In the genomic region with DNA sequence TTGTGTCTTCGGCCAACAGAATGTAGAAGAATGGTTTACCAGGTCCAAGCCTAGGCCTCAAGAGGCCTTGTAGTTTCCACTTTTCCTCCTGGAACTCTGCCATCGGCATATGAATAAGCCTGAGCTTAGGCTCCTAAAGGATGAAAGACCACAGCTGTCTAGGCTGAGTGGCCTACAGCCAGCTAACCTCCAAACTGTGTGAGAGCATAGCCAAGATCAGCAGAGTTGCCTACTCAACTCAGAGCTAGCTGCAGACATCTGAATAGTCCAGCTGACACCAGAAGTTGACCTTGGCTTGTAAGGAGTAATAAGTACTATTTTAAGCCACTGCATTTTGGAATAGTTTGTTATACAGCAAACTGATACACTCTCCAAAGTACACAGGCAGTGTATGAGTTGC, we compare ENCODE assay signal across 12 cellular contexts. TPM values are rescaled to one million over a fixed set of nuclear protein-coding genes. Genes with fewer than 3 reads are reported as not detected.
DNase-seq lines count a peak whose midpoint lies in the region; ATAC-seq and TF ChIP-seq lines count a peak whose summit lies in the region.
"Had no signal": no experiment of that assay in that cellular context is flagged by ENCODE, and none has a peak within 500 bp of the region (broad histone marks: within the 10 kb centered on the region; RNA-seq: fewer than 3 reads in every experiment).

No MANE protein-coding gene starts in this region.

- peaks cover 4% of the 10 kb centered on the region for H3K4me1 Mint-ChIP-seq in GM23338

- in situ Hi-C loops in astrocyte of the cerebellum (cut with HindIII; ENCODE audit: low sequenced_read_pairs) (no loop called here), gastrocnemius medialis (cut with MboI; ENCODE audit: low sequenced_read_pairs in 4 of 4) (no loop called here)

- H2AFZ ChIP-seq in GM23338, result no peak overlapping the region

- WGBS in heart left ventricle, 4 donors, result 17 to 44% (median 33%) methylated on average over 2 of the region's 2 CpGs
- 66 to 78% methylated on average over 2 of the region's 2 CpGs for WGBS in lower leg skin, 2 donors

- DNase-seq in GM23338 (ENCODE audit: low spot score), result no peak
- peak; percentile 37 for DNase-seq in astrocyte of the cerebellum (ENCODE audit: low read depth)
- peak in 4 of 5 donors; percentile 85 to 89 (median 86) for DNase-seq in heart left ventricle
- DNase-seq in gastrocnemius medialis, result peak; percentile 58 to 73
- no peak for DNase-seq in NCI-H510A (lab: John Stamatoyannopoulos, UW)
- DNase-seq in activated gamma-delta T cell (lab: John Stamatoyannopoulos, UW), result no peak
- DNase-seq in DMS53 treated with DMSO at 0.1 percent for 48 hours (lab: John Stamatoyannopoulos, UW; ENCODE audit: unreplicated experiment), result no peak
- no peak for DNase-seq in lower leg skin (ENCODE audit: low spot score in 2 of 2)
- DNase-seq: activated naive CD4-positive, alpha-beta T cell treated with anti-CD3 and anti-CD28 coated beads for 36 hours; NCI-H1105 had no signal

- ATAC-seq in GM23338 (peak; percentile 63), heart left ventricle (peak; percentile 87 to 97 (median 94)), gastrocnemius medialis (peak; percentile 92 to 95)
- ATAC-seq: activated CD4-positive, CD25-positive, alpha-beta regulatory T cell treated with anti-CD3 and anti-CD28 coated beads, Interleukin-2, amount 50 U/mL, for 24 hours; Panc1 had no signal

- H3K27me3 ChIP-seq in GM23338 (ENCODE audit: insufficient read depth), result no peaks in the 10 kb centered on the region
- no peaks in the 10 kb centered on the region for H3K27me3 ChIP-seq in heart left ventricle
- H3K27me3 ChIP-seq in gastrocnemius medialis, result no peaks in the 10 kb centered on the region

- no peaks in the 10 kb centered on the region for H3K9me3 Mint-ChIP-seq in GM23338
- H3K9me3 Mint-ChIP-seq: activated naive CD4-positive, alpha-beta T cell treated with anti-CD3 and anti-CD28 coated beads for 36 hours had no signal

- H3K79me2 ChIP-seq in GM23338 (replicated peaks; ENCODE audit: insufficient read depth), result 0 out of 2 replicates have a peak, but pooled peaks cover 9% of the 10 kb centered on the region

- no peaks in the 10 kb centered on the region for H3K9me2 ChIP-seq in GM23338 (ENCODE audit: insufficient read depth)

- no peaks in the 10 kb centered on the region for H3K9me3 ChIP-seq in heart left ventricle
- no peaks in the 10 kb centered on the region for H3K9me3 ChIP-seq in gastrocnemius medialis

- H3K27ac ChIP-seq in GM23338 (ENCODE audit: low read depth), result no peak overlapping the region
- H3K27ac ChIP-seq in heart left ventricle, result peak overlapping the region; percentile 6 to 84 (median 68)
- H3K27ac ChIP-seq in gastrocnemius medialis, result peak overlapping the region; percentile 80 to 90 (median 88)

- H3K4me2 ChIP-seq in GM23338, result 0 out of 2 replicates have a peak overlapping the region, but pooled peaks have one; percentile 14

- no peak overlapping the region for H3K27ac Mint-ChIP-seq in GM23338
- H3K27ac Mint-ChIP-seq: activated naive CD4-positive, alpha-beta T cell treated with anti-CD3 and anti-CD28 coated beads for 36 hours had no signal

- TF ChIP-seq POLR2A in heart left ventricle (IDR thresholded peaks at IDR 0.05) (no peak), gastrocnemius medialis (IDR thresholded peaks at IDR 0.05) (no peak), lower leg skin (IDR thresholded peaks at IDR 0.05) (no peak)

- H3K4me3 Mint-ChIP-seq in GM23338, result no peak overlapping the region
- H3K4me3 Mint-ChIP-seq: activated naive CD4-positive, alpha-beta T cell treated with anti-CD3 and anti-CD28 coated beads for 36 hours had no signal

- H3K4me1 ChIP-seq in GM23338 (ENCODE audit: insufficient read depth) (no peaks in the 10 kb centered on the region), heart left ventricle (peaks cover 13 to 85% (median 63%) of the 10 kb centered on the region in 12 donors), gastrocnemius medialis (peaks cover 60 to 71% of the 10 kb centered on the region in 2 donors)

- no peaks in the 10 kb centered on the region for H3F3A ChIP-seq in GM23338 (replicated peaks; ENCODE audit: low read depth)

- H3K36me3 ChIP-seq in GM23338 (ENCODE audit: insufficient read depth) (no peaks in the 10 kb centered on the region), heart left ventricle (no peaks in the 10 kb centered on the region), gastrocnemius medialis (no peaks in the 10 kb centered on the region)

- no peak overlapping the region for H3K4me3 ChIP-seq in GM23338
- no peak overlapping the region for H3K4me3 ChIP-seq in astrocyte of the cerebellum (ENCODE audit: low read depth, low read length)
- no peak overlapping the region for H3K4me3 ChIP-seq in heart left ventricle
- H3K4me3 ChIP-seq in gastrocnemius medialis, result no peak overlapping the region
- no peak overlapping the region for H3K4me3 ChIP-seq in lower leg skin (ENCODE audit: low read depth, poor library complexity, severe bottlenecking)

- H3K27me3 Mint-ChIP-seq in GM23338 (ENCODE audit: insufficient read depth, low read depth, poor library complexity), result peaks cover 4% of the 10 kb centered on the region

- no peaks in the 10 kb centered on the region; the same call in 1 of the 2 replicates for H4K20me1 ChIP-seq in GM23338 (replicated peaks; ENCODE audit: insufficient read depth)

- TF ChIP-seq CTCF in GM23338 (conservative IDR thresholded peaks at IDR 0.05; ENCODE audit: low read depth in 2 of 2) (no peak), astrocyte of the cerebellum (IDR thresholded peaks at IDR 0.05; ENCODE audit: low read depth, low read length, missing control alignments) (no peak), heart left ventricle (IDR thresholded peaks at IDR 0.05) (no peak), gastrocnemius medialis (IDR thresholded peaks at IDR 0.05 in 4 of 5, conservative IDR thresholded peaks at IDR 0.05 in 1 of 5) (no peak), lower leg skin (IDR thresholded peaks at IDR 0.05) (no peak)

- H3K36me3 Mint-ChIP-seq in GM23338 (ENCODE audit: low read depth), result no peaks in the 10 kb centered on the region

- intact Hi-C loops in heart left ventricle (cut with DNase I) (loop anchor here in 3 of 10 donors (2.0 to 10.0 kb wide), 3 partner anchors 33 to 91 kb away; a partner anchor contains a TSS), gastrocnemius medialis (cut with DNase I; ENCODE audit: low total_unique reads) (no loop called here), lower leg skin (cut with DNase I; ENCODE audit: low total_unique reads) (no loop called here)

TF ChIP-seq in GM23338, 12 proteins besides CTCF, POLR2A, EP300 and RAD21:
- TF ChIP-seq NANOG (IDR thresholded peaks at IDR 0.05; ENCODE audit: borderline replicate concordance), result no peak
- no peak for TF ChIP-seq POLR2AphosphoS5 (IDR thresholded peaks at IDR 0.05; ENCODE audit: low read depth)
- no peak for TF ChIP-seq STAT1 (IDR thresholded peaks at IDR 0.05; ENCODE audit: unreplicated experiment)
- TF ChIP-seq JUNB (IDR thresholded peaks at IDR 0.05; ENCODE audit: unreplicated experiment), result no peak
- no peak for TF ChIP-seq ZNF114 (CRISPR knock-in tag; IDR thresholded peaks at IDR 0.05)

RNA-seq across cellular contexts. Expression of a gene that starts 52.6 kb away (rescaled TPM):
- 5.0 and 9.0 TPM in 2 replicates for total RNA-seq in GM23338 (2014; rRNA removed; shearing (Covaris generic))
- polyA plus RNA-seq in GM23338 (2016; fragmentation: Nextera tagmentation; extraction: Ambion mirVana) (15.9 and 17.0 TPM in 2 replicates), heart left ventricle (10 to 100 TPM; 36.5 to 50.4 TPM)
- total RNA-seq in heart left ventricle (10 to 100 TPM; 18.4 to 37.4 (median 22.6) TPM), gastrocnemius medialis (10 to 100 TPM; 21.4 to 39.5 (median 33.4) TPM), lower leg skin (10 to 100 TPM; 34.3 to 92.2 (median 57.1) TPM)

Comparison
In these comparisons a context has a peak if more than half of its experiments do, and no peak if none do; other contexts are left out.
1. DNase-seq: peak in astrocyte of the cerebellum (single experiment), heart left ventricle (4 of 5) and gastrocnemius medialis (2 of 2); none in GM23338 (single experiment), NCI-H510A (single experiment), activated gamma-delta T cell (single experiment), DMS53 treated with DMSO at 0.1 percent for 48 hours (single experiment) and lower leg skin (0 of 2).
2. Peak in every context shown above with its lines, with median percentiles within 50 percentile points of each other: ATAC-seq.